In the genomic region with DNA sequence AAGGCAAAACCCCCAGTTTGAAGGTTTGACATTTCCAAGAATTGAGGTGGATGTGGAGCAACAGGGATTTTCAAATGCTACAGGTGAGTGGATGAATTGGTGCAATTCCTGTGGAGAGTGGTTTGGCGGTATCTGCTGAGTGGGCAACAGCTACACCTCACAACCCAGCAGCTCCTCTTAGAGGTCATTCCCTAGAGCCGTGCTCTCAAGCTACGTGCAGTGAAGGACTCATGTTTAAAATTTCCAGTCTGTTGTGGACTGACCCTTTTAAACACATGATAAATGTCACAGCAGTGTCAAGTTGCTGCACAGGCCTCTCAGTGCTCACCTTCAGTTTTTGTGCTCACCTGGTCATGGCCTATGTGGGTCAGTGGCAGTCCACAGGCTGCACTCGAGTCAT, we compare ENCODE assay signal across 27 cellular contexts. TPM values are rescaled to one million over a fixed set of nuclear protein-coding genes. Genes with fewer than 3 reads are reported as not detected.
DNase-seq lines count a peak whose midpoint lies in the region; ATAC-seq, FAIRE-seq and TF ChIP-seq lines count a peak whose summit lies in the region.
"Had no signal": no experiment of that assay in that cellular context is flagged by ENCODE, and none has a peak within 500 bp of the region (broad histone marks: within the 10 kb centered on the region; RNA-seq: fewer than 3 reads in every experiment).

No MANE protein-coding gene starts in this region.

- H3K27me3 ChIP-seq in HepG2 (ENCODE audit: control insufficient read depth in 1 of 2, insufficient read depth in 2 of 2, low read length in 2 of 2) (no peaks in the 10 kb centered on the region), right lobe of liver (no peaks in the 10 kb centered on the region), OCI-LY1 (ENCODE audit: insufficient read depth, low read length) (no peaks in the 10 kb centered on the region), K562 (ENCODE audit: control insufficient read depth in 2 of 2, insufficient read depth in 2 of 2, low read length in 2 of 2) (peaks cover 21 to 34% of the 10 kb centered on the region in 2 experiments), trophoblast cell (ENCODE audit: insufficient read depth, low read length) (no peaks in the 10 kb centered on the region), mesenchymal stem cell (ENCODE audit: control insufficient read depth in 1 of 2, insufficient read depth in 1 of 2, low read length in 2 of 2) (no peaks in the 10 kb centered on the region)
- H3K27me3 ChIP-seq: BLaER1 treated with 17β-estradiol and CSF1 and Interleukin-3, amounts not matched to agents 10 nM and 100 nM had no signal

- WGBS in HepG2 (ENCODE audit: low lambda C conversion rate): 76% methylated on average over 3 of the region's 4 CpGs
- 100% methylated on average over 1 of the region's 4 CpGs for WGBS in right lobe of liver (ENCODE audit: insufficient coverage, low coverage, low lambda C conversion rate, missing lambda C conversion rate)
- WGBS in K562 (ENCODE audit: insufficient coverage, low coverage, missing lambda C conversion rate): 11% methylated on average over 4 of the region's 4 CpGs
- no CpG with 5 or more reads among the region's 4 CpGs for WGBS in trophoblast cell (ENCODE audit: extremely low coverage, insufficient coverage, insufficient read length)
- WGBS in mesenchymal stem cell: 88% methylated on average over 4 of the region's 4 CpGs

- H2AK5ac ChIP-seq in trophoblast cell (ENCODE audit: low read length) (no peak overlapping the region), mesenchymal stem cell (ENCODE audit: low read length, severe bottlenecking) (no peak overlapping the region)

- H3K14ac ChIP-seq in trophoblast cell (ENCODE audit: low read length) (no peak overlapping the region), mesenchymal stem cell (ENCODE audit: low read length in 2 of 2) (no peak overlapping the region)

- H3K9me3 ChIP-seq in HepG2 (ENCODE audit: low read length) (0 out of 2 replicates have a peak, but pooled peaks cover 5% of the 10 kb centered on the region), right lobe of liver (no peaks in the 10 kb centered on the region), OCI-LY1 (ENCODE audit: low read length) (peaks cover 6% of the 10 kb centered on the region; the same call in 1 of the 2 replicates), K562 (replicated peaks; ENCODE audit: control insufficient read depth, insufficient read depth, low read depth, low read length) (0 out of 2 replicates have a peak, but pooled peaks cover 4% of the 10 kb centered on the region), trophoblast cell (ENCODE audit: insufficient read depth, low read depth, low read length) (peaks cover 4% of the 10 kb centered on the region), mesenchymal stem cell (ENCODE audit: control insufficient read depth, low read length) (peaks cover 5% of the 10 kb centered on the region)
- H3K9me3 ChIP-seq: Caco-2 had no signal

- FAIRE-seq in HepG2 (lab: Jason Lieb, UNC) (no peak), K562 (lab: Jason Lieb, UNC) (no peak)
- FAIRE-seq: A549, D721Med, GM12878, GM12892, GM18507 had no signal

- DNase-seq in HepG2 (ENCODE audit: low spot score): no peak
- DNase-seq in right lobe of liver: no peak
- no peak for DNase-seq in K562 (ENCODE audit: extremely low read depth in 1 of 4, low spot score in 3 of 4)
- peak; percentile 19 to 34 for DNase-seq in trophoblast cell
- DNase-seq in mesenchymal stem cell: no peak
- DNase-seq in globus pallidus (ENCODE audit: low spot score): no peak
- DNase-seq in medulla oblongata (ENCODE audit: extremely low spot score): no peak
- DNase-seq: Caco-2; Calu3; CD4-positive, alpha-beta T cell; CD8-positive, alpha-beta T cell; DMS79 treated with DMSO at 0.1 percent for 48 hours; EL; GDM1 had no signal

- TF ChIP-seq CTCF in HepG2 (CRISPR knock-in tag; IDR thresholded peaks at IDR 0.05) (no peak), right lobe of liver (IDR thresholded peaks at IDR 0.05) (no peak), OCI-LY1 (IDR thresholded peaks at IDR 0.05; ENCODE audit: low read length) (no peak), K562 (IDR thresholded peaks at IDR 0.05 in 2 of 3, conservative IDR thresholded peaks at IDR 0.05 in 1 of 3; ENCODE audit: insufficient read depth in 2 of 3, low read depth in 1 of 3, low read length in 3 of 3) (no peak)

- H4K8ac ChIP-seq in trophoblast cell (ENCODE audit: low read depth, low read length) (no peak overlapping the region), mesenchymal stem cell (ENCODE audit: low read length) (no peak overlapping the region)

- H3K36me3 ChIP-seq in HepG2 (replicated peaks in 1 of 2; ENCODE audit: control insufficient read depth in 1 of 2, insufficient read depth in 2 of 2, low read length in 2 of 2): no peaks in the 10 kb centered on the region
- H3K36me3 ChIP-seq in right lobe of liver: no peaks in the 10 kb centered on the region
- H3K36me3 ChIP-seq in OCI-LY1 (ENCODE audit: insufficient read depth, low read length): peaks cover 8% of the 10 kb centered on the region; the same call in 1 of the 2 replicates
- H3K36me3 ChIP-seq in K562 (ENCODE audit: control insufficient read depth, insufficient read depth, low read length): no peaks in the 10 kb centered on the region
- H3K36me3 ChIP-seq in trophoblast cell (ENCODE audit: control insufficient read depth in 1 of 2, insufficient read depth in 2 of 2, low read length in 2 of 2): no peaks in the 10 kb centered on the region
- H3K36me3 ChIP-seq in mesenchymal stem cell (ENCODE audit: control insufficient read depth in 1 of 2, insufficient read depth in 2 of 2, low read depth in 1 of 2, low read length in 2 of 2): peaks cover 0 to 2% of the 10 kb centered on the region in 2 experiments

- no peak for TF ChIP-seq POLR2A in HepG2 (IDR thresholded peaks at IDR 0.05; ENCODE audit: insufficient read depth in 1 of 2, low read depth in 2 of 2, low read length in 2 of 2)
- TF ChIP-seq POLR2A in right lobe of liver (IDR thresholded peaks at IDR 0.05): no peak
- TF ChIP-seq POLR2A in K562 (conservative IDR thresholded peaks at IDR 0.05): no peak

- H3K23ac ChIP-seq in trophoblast cell (ENCODE audit: low read length): no peak overlapping the region
- no peak overlapping the region for H3K23ac ChIP-seq in mesenchymal stem cell (ENCODE audit: low read length in 2 of 2)

- intact Hi-C loops in HepG2 (cut with micrococcal nuclease; ENCODE audit: unreplicated experiment) (no loop called here), right lobe of liver (cut with DNase I) (no loop called here), K562 (cut with micrococcal nuclease) (no loop called here)

- TF ChIP-seq RAD21 in HepG2 (CRISPR knock-in tag; IDR thresholded peaks at IDR 0.05) (no peak), K562 (CRISPR knock-in tag; conservative IDR thresholded peaks at IDR 0.05 in 1 of 2, IDR thresholded peaks at IDR 0.05 in 1 of 2) (no peak)

- H3K4me3 ChIP-seq in HepG2 (replicated peaks in 1 of 3; ENCODE audit: insufficient read depth in 1 of 3, low read depth in 2 of 3, low read length in 3 of 3) (no peak overlapping the region), right lobe of liver (no peak overlapping the region), OCI-LY1 (ENCODE audit: low read depth, low read length, poor library complexity, severe bottlenecking) (no peak overlapping the region), K562 (no peak overlapping the region), trophoblast cell (ENCODE audit: low read depth, low read length) (no peak overlapping the region), mesenchymal stem cell (ENCODE audit: insufficient read depth in 1 of 2, low read depth in 1 of 2, low read length in 2 of 2) (no peak overlapping the region)
- H3K4me3 ChIP-seq: A549; BLaER1 treated with 17β-estradiol and CSF1 and Interleukin-3, amounts not matched to agents 10 nM and 100 nM; GM12878 had no signal

- H2BK120ac ChIP-seq in trophoblast cell (ENCODE audit: insufficient read depth, low read length, poor library complexity): no peak overlapping the region
- H2BK120ac ChIP-seq in mesenchymal stem cell (ENCODE audit: low read depth, low read length): no peak overlapping the region

- H3K4me2 ChIP-seq in HepG2 (ENCODE audit: low read depth, low read length): no peak overlapping the region
- H3K4me2 ChIP-seq in OCI-LY1 (ENCODE audit: low read length): no peak overlapping the region
- H3K4me2 ChIP-seq in K562 (ENCODE audit: insufficient read depth, low read length): no peak overlapping the region
- no peak overlapping the region for H3K4me2 ChIP-seq in trophoblast cell (ENCODE audit: low read length)
- no peak overlapping the region for H3K4me2 ChIP-seq in mesenchymal stem cell (ENCODE audit: low read length, poor library complexity, severe bottlenecking)
- H3K4me2 ChIP-seq: A549 had no signal

- no peak overlapping the region for H3K18ac ChIP-seq in trophoblast cell (ENCODE audit: low read length)
- no peak overlapping the region for H3K18ac ChIP-seq in mesenchymal stem cell (ENCODE audit: low read depth in 1 of 2, low read length in 2 of 2)

- H3K27ac ChIP-seq in HepG2 (ENCODE audit: extremely low read length, insufficient read depth, low read length) (no peak overlapping the region), right lobe of liver (no peak overlapping the region), OCI-LY1 (ENCODE audit: low read depth, low read length, poor library complexity, severe bottlenecking) (peak overlapping the region; percentile 100), K562 (ENCODE audit: extremely low read depth, low read depth, low read length) (no peak overlapping the region), trophoblast cell (ENCODE audit: low read depth, low read length) (no peak overlapping the region), mesenchymal stem cell (ENCODE audit: low read length, poor library complexity, severe bottlenecking) (no peak overlapping the region)
- H3K27ac ChIP-seq: 22Rv1; A549; BLaER1 treated with 17β-estradiol and CSF1 and Interleukin-3, amounts not matched to agents 10 nM and 100 nM; C4-2B had no signal

- H2BK5ac ChIP-seq in trophoblast cell (ENCODE audit: low read depth, low read length, poor library complexity) (no peak overlapping the region), mesenchymal stem cell (ENCODE audit: low read depth, low read length, poor library complexity, severe bottlenecking) (no peak overlapping the region)

- H3K9me2 ChIP-seq in OCI-LY1 (ENCODE audit: low read depth, low read length): no peaks in the 10 kb centered on the region

- H2BK15ac ChIP-seq in mesenchymal stem cell (ENCODE audit: low read depth, poor library complexity, severe bottlenecking): no peak overlapping the region

- no TSS peak for BruUV-seq in HepG2 (replicated peaks; lab: Mats Ljungman, UMichigan)
- BruUV-seq in K562 (replicated peaks; lab: Mats Ljungman, UMichigan): no TSS peak

- POLR2A ChIA-PET in HepG2 (lab: Yijun Ruan, JAX) (no interaction called here), K562 (lab: Yijun Ruan, JAX) (interaction anchor here (1.0 to 1.3 kb wide), 3 partner anchors 9 to 31 kb away, joined by 3 to 4 read pairs (median 3); no protein-coding TSS in a partner anchor)

- no peak overlapping the region for H2AFZ ChIP-seq in HepG2 (ENCODE audit: low read length)
- H2AFZ ChIP-seq in OCI-LY1 (ENCODE audit: low read length): no peak overlapping the region
- no peak overlapping the region for H2AFZ ChIP-seq in K562 (ENCODE audit: low read depth, low read length)
- H2AFZ ChIP-seq in trophoblast cell (ENCODE audit: insufficient read depth, low read length, poor library complexity): no peak overlapping the region
- no peak overlapping the region for H2AFZ ChIP-seq in mesenchymal stem cell (ENCODE audit: low read depth, low read length)

- ATAC-seq in HepG2: peak; percentile 45
- ATAC-seq in right lobe of liver: no peak
- peak; percentile 64 for ATAC-seq in K562
- ATAC-seq: A549; CD8-positive, alpha-beta T cell; GM12878 had no signal

- H3K4ac ChIP-seq in trophoblast cell (ENCODE audit: low read depth, low read length) (no peak overlapping the region), mesenchymal stem cell (ENCODE audit: low read depth in 1 of 2, low read length in 2 of 2) (no peak overlapping the region)

- H3K4me1 ChIP-seq in HepG2 (ENCODE audit: insufficient read depth, low read length) (peaks cover 19% of the 10 kb centered on the region), right lobe of liver (no peaks in the 10 kb centered on the region), OCI-LY1 (ENCODE audit: insufficient read depth, low read length, severe bottlenecking) (peaks cover 67% of the 10 kb centered on the region), K562 (replicated peaks in 1 of 2; ENCODE audit: control insufficient read depth in 2 of 2, insufficient read depth in 2 of 2, low read length in 2 of 2) (no peaks in the 10 kb centered on the region), trophoblast cell (ENCODE audit: control insufficient read depth in 1 of 2, insufficient read depth in 2 of 2, low read length in 2 of 2) (peaks cover 0 to 2% of the 10 kb centered on the region in 2 experiments), mesenchymal stem cell (ENCODE audit: control insufficient read depth, insufficient read depth, low read depth, low read length) (no peaks in the 10 kb centered on the region)
- H3K4me1 ChIP-seq: A549, Caco-2 had no signal

- no peaks in the 10 kb centered on the region for H3K79me1 ChIP-seq in trophoblast cell (ENCODE audit: low read length)
- no peaks in the 10 kb centered on the region for H3K79me1 ChIP-seq in mesenchymal stem cell (replicated peaks; ENCODE audit: low read length, poor library complexity, severe bottlenecking)

- no peak overlapping the region for H3K9ac ChIP-seq in HepG2 (ENCODE audit: insufficient read depth, low read depth, low read length)
- H3K9ac ChIP-seq in OCI-LY1 (ENCODE audit: low read length): no peak overlapping the region
- H3K9ac ChIP-seq in K562 (ENCODE audit: insufficient read depth in 1 of 2, low read depth in 2 of 2, low read length in 2 of 2): no peak overlapping the region
- no peak overlapping the region for H3K9ac ChIP-seq in trophoblast cell (ENCODE audit: low read length)
- H3K9ac ChIP-seq in mesenchymal stem cell (ENCODE audit: low read length): no peak overlapping the region
- H3K9ac ChIP-seq: BLaER1 treated with 17β-estradiol and CSF1 and Interleukin-3, amounts not matched to agents 10 nM and 100 nM had no signal

- TF ChIP-seq EP300 in HepG2 (IDR thresholded peaks at IDR 0.05; ENCODE audit: low read depth in 2 of 2, low read length in 2 of 2): no peak
- TF ChIP-seq EP300 in HepG2 (CRISPR knock-in tag; IDR thresholded peaks at IDR 0.05; ENCODE audit: borderline replicate concordance): no peak
- no peak for TF ChIP-seq EP300 in K562 (IDR thresholded peaks at IDR 0.05; ENCODE audit: low read length)

- CTCF ChIA-PET in HepG2 (lab: Yijun Ruan, JAX; ENCODE audit: low intra/inter-chr PET ratio, low total read pairs): no interaction called here
- CTCF ChIA-PET in K562 (lab: Yijun Ruan, JAX; ENCODE audit: low intra/inter-chr PET ratio): no interaction called here

- H3K9me1 ChIP-seq in K562 (ENCODE audit: control insufficient read depth, insufficient read depth, low read length): no peaks in the 10 kb centered on the region

- H2BK12ac ChIP-seq in trophoblast cell (ENCODE audit: low read length) (no peak overlapping the region), mesenchymal stem cell (ENCODE audit: low read length in 2 of 2) (no peak overlapping the region)

- in situ Hi-C loops in HepG2 (cut with HindIII; ENCODE audit: extremely low pct_ligation_motif_present, low pct_unique_long_range_greater_than_20kb) (no loop called here), K562 (cut with MboI) (no loop called here)

- H3F3A ChIP-seq in OCI-LY1 (ENCODE audit: insufficient read depth, low read length): peaks cover 16% of the 10 kb centered on the region

- H4K12ac ChIP-seq in trophoblast cell (ENCODE audit: low read depth, low read length): no peak overlapping the region

- no peak overlapping the region for H4K91ac ChIP-seq in trophoblast cell (ENCODE audit: low read depth, low read length)
- no peak overlapping the region for H4K91ac ChIP-seq in mesenchymal stem cell (ENCODE audit: low read length)

- H4K20me1 ChIP-seq in HepG2 (ENCODE audit: insufficient read depth, low read length): no peaks in the 10 kb centered on the region
- no peaks in the 10 kb centered on the region for H4K20me1 ChIP-seq in OCI-LY1 (ENCODE audit: insufficient read depth, low read length)
- H4K20me1 ChIP-seq in K562 (replicated peaks; ENCODE audit: control insufficient read depth, insufficient read depth, low read length): 0 out of 2 replicates have a peak, but pooled peaks cover 5% of the 10 kb centered on the region
- H4K20me1 ChIP-seq: BLaER1 treated with 17β-estradiol and CSF1 and Interleukin-3, amounts not matched to agents 10 nM and 100 nM had no signal

- H3K79me2 ChIP-seq in HepG2 (ENCODE audit: insufficient read depth, low read length) (no peaks in the 10 kb centered on the region), OCI-LY1 (ENCODE audit: insufficient read depth, low read length) (no peaks in the 10 kb centered on the region), K562 (ENCODE audit: control insufficient read depth, insufficient read depth, low read length) (no peaks in the 10 kb centered on the region), trophoblast cell (ENCODE audit: control insufficient read depth, insufficient read depth, low read length, poor library complexity) (no peaks in the 10 kb centered on the region)

RNA-seq across cellular contexts. Expression of gene C3orf20, which starts 9.5 kb away (rescaled TPM):
- total RNA-seq in HepG2 (2016; rRNA removed; fragmentation: Illumina TruSeq; extraction: Trizol) (0.04 TPM in 1 of 2 replicates, not detected in the other), right lobe of liver (under 1 TPM in 2 of 6 experiments, not detected in 4; 0.09 to 0.11 TPM), K562 (2014; rRNA removed) (not detected in 2 replicates), K562 (2014; rRNA removed; fragmentation: Illumina TruSeq; extraction: Trizol) (not detected in 2 replicates), K562 (2015; rRNA removed; fragmentation: Illumina TruSeq; extraction: Trizol) (0.04 TPM in 1 of 2 replicates, not detected in the other), K562 (2021) (not detected in 2 replicates)
- total RNA-seq in HepG2 (2016; cell fraction: cytosol; rRNA removed; fragmentation: Illumina TruSeq; extraction: Trizol; ENCODE audit: low read depth): not detected in 2 replicates
- 0.09 TPM in 1 of 2 replicates, not detected in the other for total RNA-seq in HepG2 (2016; cell fraction: insoluble cytoplasmic fraction; rRNA removed; fragmentation: Illumina TruSeq; extraction: Trizol)
- not detected in 2 replicates for total RNA-seq in HepG2 (2016; cell fraction: membrane; rRNA removed; fragmentation: Illumina TruSeq; extraction: Trizol)
- 0.16 and 0.22 TPM in 2 replicates for total RNA-seq in HepG2 (2016; cell fraction: nucleus; rRNA removed; fragmentation: Illumina TruSeq; extraction: Trizol)
- polyA plus RNA-seq in HepG2 (2011; rRNA removed) (0.03 and 0.08 TPM in 2 replicates), K562 (2011; rRNA removed) (0.15 TPM in 1 of 2 replicates, not detected in the other), K562 (2014; fragmentation: Illumina TruSeq; extraction: Trizol) (not detected in 2 replicates), K562 (2014; fragmentation: Nextera tagmentation; extraction: Ambion mirVana) (not detected), K562 (2014; rRNA removed) (not detected in 2 replicates)
- 0.10 TPM in 1 of 2 replicates, not detected in the other for polyA plus RNA-seq in HepG2 (2011; cell fraction: cytosol; rRNA removed)
- polyA plus RNA-seq in HepG2 (2011; cell fraction: nucleus; rRNA removed): 0.26 and 0.47 TPM in 2 replicates
- polyA plus RNA-seq in HepG2 (2012): 0.05 and 0.17 TPM in 2 replicates
- polyA plus RNA-seq in HepG2 (2016; cell fraction: cytosol; fragmentation: Illumina TruSeq; extraction: Trizol; ENCODE audit: low read depth): not detected in 2 replicates
- polyA plus RNA-seq in HepG2 (2016; cell fraction: insoluble cytoplasmic fraction; fragmentation: Illumina TruSeq; extraction: Trizol; ENCODE audit: low read depth): not detected in 2 replicates
- polyA plus RNA-seq in HepG2 (2016; cell fraction: membrane; fragmentation: Illumina TruSeq; extraction: Trizol; ENCODE audit: low read depth): not detected in 2 replicates
- polyA plus RNA-seq in HepG2 (2016; cell fraction: nucleus; fragmentation: Illumina TruSeq; extraction: Trizol; ENCODE audit: insufficient read depth, low read depth): 0.15 and 0.16 TPM in 2 replicates
- 0.12 TPM in 1 of 2 replicates, not detected in the other for polyA minus RNA-seq in HepG2 (2011; rRNA and poly(A)+ RNA removed; ENCODE audit: low replicate concordance)
- polyA minus RNA-seq in HepG2 (2011; cell fraction: cytosol; rRNA and poly(A)+ RNA removed): not detected in 2 replicates
- polyA minus RNA-seq in HepG2 (2011; cell fraction: nucleus; rRNA and poly(A)+ RNA removed): 0.37 and 0.52 TPM in 2 replicates
- total RNA-seq in K562 (2011; cell fraction: chromatin; rRNA removed; ENCODE audit: low replicate concordance): 0.25 and 0.46 TPM in 2 replicates
- total RNA-seq in K562 (2011; cell fraction: nucleolus; rRNA removed): not detected in 2 replicates
- total RNA-seq in K562 (2011; cell fraction: nucleoplasm; rRNA removed): 0.23 and 0.29 TPM in 2 replicates
- 0.12 TPM in 1 of 2 replicates, not detected in the other for polyA plus RNA-seq in K562 (2011; cell fraction: cytosol; rRNA removed)
- 0.04 and 0.08 TPM in 2 replicates for polyA plus RNA-seq in K562 (2011; cell fraction: nucleus; rRNA removed)
- 0.03 TPM in 1 of 2 replicates, not detected in the other for polyA plus RNA-seq in K562 (2012)
- polyA minus RNA-seq in K562 (2011; rRNA and poly(A)+ RNA removed): 0.06 TPM in 1 of 2 replicates, not detected in the other
- polyA minus RNA-seq in K562 (2011; cell fraction: cytosol; rRNA and poly(A)+ RNA removed): not detected in 2 replicates
- polyA minus RNA-seq in K562 (2011; cell fraction: nucleus; rRNA and poly(A)+ RNA removed): 0.11 TPM in 1 of 2 replicates, not detected in the other
- polyA plus RNA-seq in trophoblast cell (2013): 0.03 and 0.15 TPM in 2 replicates
- polyA plus RNA-seq in mesenchymal stem cell (2013, experiment 1 of 2): not detected
- not detected for polyA plus RNA-seq in mesenchymal stem cell (2013, experiment 2 of 2)
- total RNA-seq: A172, Daoy, G401 had no signal
- polyA plus RNA-seq: BJ had no signal

RNA-seq across cellular contexts. Expression of gene CCDC174, which starts 32.9 kb away (rescaled TPM):
- total RNA-seq in HepG2 (2016; rRNA removed; fragmentation: Illumina TruSeq; extraction: Trizol) (11.0 and 12.4 TPM in 2 replicates), right lobe of liver (10 to 100 TPM in 3 of 6 experiments, 1 to 10 TPM in 3; 7.5 to 11.7 (median 10.6) TPM), K562 (2014; rRNA removed) (18.7 and 20.8 TPM in 2 replicates), K562 (2014; rRNA removed; fragmentation: Illumina TruSeq; extraction: Trizol) (31.0 and 33.7 TPM in 2 replicates), K562 (2015; rRNA removed; fragmentation: Illumina TruSeq; extraction: Trizol) (24.8 and 28.5 TPM in 2 replicates), K562 (2021) (18.7 and 19.8 TPM in 2 replicates)
- 1.1 and 1.3 TPM in 2 replicates for total RNA-seq in HepG2 (2016; cell fraction: cytosol; rRNA removed; fragmentation: Illumina TruSeq; extraction: Trizol; ENCODE audit: low read depth)
- total RNA-seq in HepG2 (2016; cell fraction: insoluble cytoplasmic fraction; rRNA removed; fragmentation: Illumina TruSeq; extraction: Trizol): 10.0 and 11.0 TPM in 2 replicates
- 2.5 and 2.8 TPM in 2 replicates for total RNA-seq in HepG2 (2016; cell fraction: membrane; rRNA removed; fragmentation: Illumina TruSeq; extraction: Trizol)
- total RNA-seq in HepG2 (2016; cell fraction: nucleus; rRNA removed; fragmentation: Illumina TruSeq; extraction: Trizol): 18.2 and 18.6 TPM in 2 replicates
- polyA plus RNA-seq in HepG2 (2011; rRNA removed) (4.5 and 5.4 TPM in 2 replicates), K562 (2011; rRNA removed) (7.4 and 9.5 TPM in 2 replicates), K562 (2014; fragmentation: Illumina TruSeq; extraction: Trizol) (24.9 and 31.6 TPM in 2 replicates), K562 (2014; fragmentation: Nextera tagmentation; extraction: Ambion mirVana) (10 to 100 TPM; 34.9 to 41.0 TPM), K562 (2014; rRNA removed) (16.9 and 22.8 TPM in 2 replicates)
- polyA plus RNA-seq in HepG2 (2011; cell fraction: cytosol; rRNA removed): 2.7 and 3.4 TPM in 2 replicates
- 11.4 and 15.7 TPM in 2 replicates for polyA plus RNA-seq in HepG2 (2011; cell fraction: nucleus; rRNA removed)
- polyA plus RNA-seq in HepG2 (2012): 10.8 and 13.5 TPM in 2 replicates
- polyA plus RNA-seq in HepG2 (2016; cell fraction: cytosol; fragmentation: Illumina TruSeq; extraction: Trizol; ENCODE audit: low read depth): 1.2 and 1.6 TPM in 2 replicates
- polyA plus RNA-seq in HepG2 (2016; cell fraction: insoluble cytoplasmic fraction; fragmentation: Illumina TruSeq; extraction: Trizol; ENCODE audit: low read depth): 15.5 and 17.8 TPM in 2 replicates
- 2.6 and 3.0 TPM in 2 replicates for polyA plus RNA-seq in HepG2 (2016; cell fraction: membrane; fragmentation: Illumina TruSeq; extraction: Trizol; ENCODE audit: low read depth)
- 21.4 and 21.8 TPM in 2 replicates for polyA plus RNA-seq in HepG2 (2016; cell fraction: nucleus; fragmentation: Illumina TruSeq; extraction: Trizol; ENCODE audit: insufficient read depth, low read depth)
- polyA minus RNA-seq in HepG2 (2011; rRNA and poly(A)+ RNA removed; ENCODE audit: low replicate concordance): 4.1 and 5.1 TPM in 2 replicates
- polyA minus RNA-seq in HepG2 (2011; cell fraction: cytosol; rRNA and poly(A)+ RNA removed): 3.6 and 4.7 TPM in 2 replicates
- 20.6 and 21.2 TPM in 2 replicates for polyA minus RNA-seq in HepG2 (2011; cell fraction: nucleus; rRNA and poly(A)+ RNA removed)
- total RNA-seq in K562 (2011; cell fraction: chromatin; rRNA removed; ENCODE audit: low replicate concordance): 26.7 and 57.8 TPM in 2 replicates
- total RNA-seq in K562 (2011; cell fraction: nucleolus; rRNA removed): 10.3 and 12.5 TPM in 2 replicates
- 20.5 and 26.6 TPM in 2 replicates for total RNA-seq in K562 (2011; cell fraction: nucleoplasm; rRNA removed)
- polyA plus RNA-seq in K562 (2011; cell fraction: cytosol; rRNA removed): 3.9 and 4.1 TPM in 2 replicates
- 24.3 and 33.3 TPM in 2 replicates for polyA plus RNA-seq in K562 (2011; cell fraction: nucleus; rRNA removed)
- 11.8 and 29.6 TPM in 2 replicates for polyA plus RNA-seq in K562 (2012)
- polyA minus RNA-seq in K562 (2011; rRNA and poly(A)+ RNA removed): 8.9 and 11.9 TPM in 2 replicates
- polyA minus RNA-seq in K562 (2011; cell fraction: cytosol; rRNA and poly(A)+ RNA removed): 3.7 and 10.5 TPM in 2 replicates
- polyA minus RNA-seq in K562 (2011; cell fraction: nucleus; rRNA and poly(A)+ RNA removed): 12.1 and 22.1 TPM in 2 replicates
- 17.6 and 18.0 TPM in 2 replicates for polyA plus RNA-seq in trophoblast cell (2013)
- 15.8 TPM for polyA plus RNA-seq in mesenchymal stem cell (2013, experiment 1 of 2)
- 15.6 TPM for polyA plus RNA-seq in mesenchymal stem cell (2013, experiment 2 of 2)

Comparison
In these comparisons a context has a peak if more than half of its experiments do, and no peak if none do; other contexts are left out.
1. ATAC-seq: peak in HepG2 (single experiment) and K562 (single experiment); none in right lobe of liver (0 of 4).
2. DNase-seq: peak in trophoblast cell (2 of 2); none in HepG2 (single experiment), right lobe of liver (0 of 3), K562 (0 of 4), mesenchymal stem cell (single experiment), globus pallidus (single experiment) and medulla oblongata (single experiment).
3. Of the 241 proteins assayed by ChIP-seq in both HepG2 and K562: peak only in HepG2: MAFF; only in K562: none; in both: none; in neither: 239; mixed calls (peak in some experiments, not most) for 1.